15 cellular contexts compared by ENCODE assay signal in the genomic region with DNA sequence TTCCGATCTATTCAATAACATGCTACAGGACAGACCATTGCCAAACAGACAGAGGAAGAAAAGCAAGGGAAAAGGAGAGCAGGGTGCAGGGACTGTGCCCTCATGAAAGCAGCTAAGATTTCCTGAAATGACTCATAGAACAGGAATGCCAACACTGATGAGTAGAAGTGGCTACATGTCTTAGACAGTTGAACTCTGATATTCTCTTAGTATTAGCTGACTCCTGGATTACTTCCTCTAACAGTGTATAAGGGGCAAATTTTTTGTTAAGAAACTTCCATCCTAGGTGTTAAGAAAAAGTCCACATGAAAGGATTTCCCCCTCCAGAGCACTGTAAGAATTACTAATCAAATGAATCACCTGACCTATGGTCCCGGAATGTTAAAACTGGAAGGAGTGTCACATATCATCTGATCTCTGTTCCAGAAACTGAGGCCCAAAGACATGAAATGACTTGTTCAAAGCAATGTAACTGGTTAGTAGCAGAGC.
DNase-seq lines count a peak whose midpoint lies in the region; ATAC-seq, FAIRE-seq and TF ChIP-seq lines count a peak whose summit lies in the region.
"Had no signal": no experiment of that assay in that cellular context is flagged by ENCODE, and none has a peak within 500 bp of the region (broad histone marks: within the 10 kb centered on the region; RNA-seq: fewer than 3 reads in every experiment).

No MANE protein-coding gene starts in this region.

- no peak overlapping the region for H2BK15ac ChIP-seq in mesendoderm (replicated peaks; ENCODE audit: low read depth)

- H3K4me3 ChIP-seq in epithelial cell of proximal tubule (ENCODE audit: low read depth, low read length) = no peak overlapping the region
- no peak overlapping the region for H3K4me3 ChIP-seq in mesendoderm (ENCODE audit: low read length)
- no peak overlapping the region for H3K4me3 ChIP-seq in aorta (ENCODE audit: low read length in 2 of 2)
- H3K4me3 ChIP-seq: HAP-1 had no signal

- no peaks in the 10 kb centered on the region for H3K27me3 Mint-ChIP-seq in Calu3 (ENCODE audit: unreplicated experiment)

- no peaks in the 10 kb centered on the region for H3K79me1 ChIP-seq in mesendoderm (ENCODE audit: low read length)

- H3K56ac ChIP-seq in mesendoderm (ENCODE audit: low read length) = no peak overlapping the region

- H3K4me1 ChIP-seq in mesendoderm (ENCODE audit: control insufficient read depth, low read depth, low read length) = no peaks in the 10 kb centered on the region
- peaks cover 0 to 3% of the 10 kb centered on the region in 2 donors for H3K4me1 ChIP-seq in aorta (ENCODE audit: control insufficient read depth in 1 of 2, insufficient read depth in 2 of 2, low read length in 2 of 2)
- H3K4me1 ChIP-seq: HAP-1 had no signal

- no peak overlapping the region for H3K4me2 ChIP-seq in mesendoderm (ENCODE audit: low read length)

- no peak overlapping the region for H3K27ac Mint-ChIP-seq in Calu3 (ENCODE audit: unreplicated experiment)
- H3K27ac Mint-ChIP-seq: CD8-positive, alpha-beta memory T cell; naive thymus-derived CD4-positive, alpha-beta T cell had no signal

- intact Hi-C loops in Calu3 (cut with micrococcal nuclease; ENCODE audit: unreplicated experiment) = no loop called here
- intact Hi-C loops in posterior cingulate gyrus (cut with DNase I) = no loop called here
- intact Hi-C loops in aorta (cut with DNase I) = loop anchor here in 1 of 2 donors (1.0 kb wide), 1 partner anchor 15 kb away; no protein-coding TSS in a partner anchor

- H3K18ac ChIP-seq in mesendoderm (ENCODE audit: low read length) = no peak overlapping the region

- ATAC-seq in GM21390 (IDR thresholded peaks at IDR 0.05; ENCODE audit: unreplicated experiment) = no peak
- no peak for ATAC-seq in GM19455 (IDR thresholded peaks at IDR 0.05; ENCODE audit: unreplicated experiment)
- ATAC-seq in aorta (ENCODE audit: low FRiP score) = no peak
- ATAC-seq: naive thymus-derived CD4-positive, alpha-beta T cell had no signal

- no peaks in the 10 kb centered on the region for H3K4me1 Mint-ChIP-seq in Calu3 (ENCODE audit: low read depth, unreplicated experiment)
- H3K4me1 Mint-ChIP-seq: CD8-positive, alpha-beta memory T cell; naive thymus-derived CD4-positive, alpha-beta T cell had no signal

- no peak overlapping the region for H4K8ac ChIP-seq in mesendoderm (ENCODE audit: low read depth, low read length)

- no peak overlapping the region for H3K9ac ChIP-seq in mesendoderm (ENCODE audit: low read length)

- BruUV-seq in Calu3 (replicated peaks; lab: Mats Ljungman, UMichigan) = no TSS peak

- no peak overlapping the region for H4K5ac ChIP-seq in mesendoderm (ENCODE audit: low read length)

- H3K9me3 Mint-ChIP-seq in Calu3 (ENCODE audit: low read depth, unreplicated experiment) = no peaks in the 10 kb centered on the region
- H3K9me3 Mint-ChIP-seq: naive thymus-derived CD4-positive, alpha-beta T cell had no signal

- no peak overlapping the region for H3K27ac ChIP-seq in mesendoderm (ENCODE audit: low read depth, low read length)
- no peak overlapping the region for H3K27ac ChIP-seq in aorta (ENCODE audit: low read depth in 1 of 2, low read length in 2 of 2)
- H3K27ac ChIP-seq: VCaP had no signal

- H2BK5ac ChIP-seq in mesendoderm (ENCODE audit: low read length) = no peak overlapping the region

- peak; percentile 41 for DNase-seq in Calu3
- DNase-seq in RCC 7860 (ENCODE audit: low spot score) = peak; percentile 87
- peak; percentile 95 for DNase-seq in epithelial cell of proximal tubule (ENCODE audit: low read depth)
- peak; percentile 64 for DNase-seq in mesendoderm
- DNase-seq in posterior cingulate gyrus = no peak
- no peak for DNase-seq in aorta
- DNase-seq: activated effector memory CD4-positive, alpha-beta T cell treated with Interleukin-2 at 50 U/mL for 16 hours; CD8-positive, alpha-beta memory T cell; naive thymus-derived CD4-positive, alpha-beta T cell; NCI-H524 treated with DMSO at 0.1 percent for 48 hours; stimulated activated CD4-positive, alpha-beta T cell treated with anti-CD3 and anti-CD28 coated beads, Interleukin-4, amount 100 ng/mL, for 4 hours had no signal

- CTCF ChIA-PET in Calu3 (lab: Charles Lee) = interaction anchor here (0.5 kb wide), 1 partner anchor 17 kb away, joined by 3 read pairs; no protein-coding TSS in a partner anchor

- TF ChIP-seq CTCF in Calu3 (IDR thresholded peaks at IDR 0.05; ENCODE audit: unreplicated experiment) (no peak), epithelial cell of proximal tubule (conservative IDR thresholded peaks at IDR 0.05; ENCODE audit: low read depth, low read length) (no peak)

- peak; percentile 92 for FAIRE-seq in RCC 7860 (lab: Jason Lieb, UNC)

- no peaks in the 10 kb centered on the region for H3K79me2 ChIP-seq in mesendoderm (ENCODE audit: control insufficient read depth, insufficient read depth, low read length)

- H3K4me3 Mint-ChIP-seq in Calu3 (ENCODE audit: low read depth, unreplicated experiment) = no peak overlapping the region
- H3K4me3 Mint-ChIP-seq: CD8-positive, alpha-beta memory T cell; naive thymus-derived CD4-positive, alpha-beta T cell had no signal

- H3K4ac ChIP-seq in mesendoderm (ENCODE audit: low read depth, low read length) = no peak overlapping the region

- no peaks in the 10 kb centered on the region for H3K9me3 ChIP-seq in aorta (ENCODE audit: control insufficient read depth, low read length)
- H3K9me3 ChIP-seq: HAP-1 had no signal

- no CpG with 5 or more reads among the region's 2 CpGs for WGBS in mesendoderm (ENCODE audit: extremely low coverage, insufficient coverage, low lambda C conversion rate)
- 77 to 86% methylated on average over 2 of the region's 2 CpGs for WGBS in aorta, 2 donors

- no peaks in the 10 kb centered on the region for H3K27me3 ChIP-seq in mesendoderm (ENCODE audit: insufficient read depth, low read length, poor library complexity)
- no peaks in the 10 kb centered on the region for H3K27me3 ChIP-seq in aorta (ENCODE audit: control insufficient read depth in 1 of 2, insufficient read depth in 2 of 2, low read length in 1 of 2)

- no peak overlapping the region for H2AK5ac ChIP-seq in mesendoderm (ENCODE audit: low read length)

- no peaks in the 10 kb centered on the region for H3K36me3 Mint-ChIP-seq in Calu3 (ENCODE audit: insufficient read depth, unreplicated experiment)
- H3K36me3 Mint-ChIP-seq: CD8-positive, alpha-beta memory T cell; naive thymus-derived CD4-positive, alpha-beta T cell had no signal

- H2BK120ac ChIP-seq in mesendoderm (ENCODE audit: low read depth, low read length) = no peak overlapping the region

- H3K23ac ChIP-seq in mesendoderm (ENCODE audit: low read length) = no peak overlapping the region

- no peaks in the 10 kb centered on the region for H3K36me3 ChIP-seq in mesendoderm (ENCODE audit: control insufficient read depth, insufficient read depth, low read length)
- H3K36me3 ChIP-seq in aorta (ENCODE audit: control insufficient read depth in 1 of 2, insufficient read depth in 2 of 2, low read length in 1 of 2) = no peaks in the 10 kb centered on the region
- H3K36me3 ChIP-seq: HAP-1 had no signal

Comparison
In these comparisons a context has a peak if more than half of its experiments do, and no peak if none do; other contexts are left out.
1. DNase-seq: peak in Calu3 (single experiment), RCC 7860 (single experiment), epithelial cell of proximal tubule (single experiment) and mesendoderm (single experiment); none in posterior cingulate gyrus (0 of 10) and aorta (0 of 2).